In the genomic region with DNA sequence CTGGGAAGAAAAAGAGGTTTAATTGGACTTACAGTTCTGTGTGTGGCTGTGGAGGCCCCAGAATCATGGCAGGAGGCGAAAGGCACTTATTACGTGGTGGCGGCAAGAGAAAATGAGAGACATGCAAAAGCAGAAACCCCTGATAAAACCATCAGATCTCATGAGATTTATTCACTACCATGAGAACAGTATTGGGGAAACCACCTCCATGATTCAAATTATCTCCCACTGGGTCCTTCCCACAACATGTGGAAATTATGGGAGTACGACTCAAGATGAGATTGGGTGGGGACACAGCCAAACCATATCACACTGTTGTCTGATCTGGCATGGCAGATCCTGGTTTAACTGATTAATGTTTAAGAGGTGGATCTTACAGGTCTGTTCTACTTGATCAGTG, we compare ENCODE assay signal across 1 cellular context.
TF ChIP-seq lines count a peak whose summit lies in the region.

No MANE protein-coding gene starts in this region.

TF ChIP-seq in HCT116, 20 proteins besides CTCF, POLR2A, EP300 and RAD21 (continued from another document):
- TF ChIP-seq, protein P1, sequence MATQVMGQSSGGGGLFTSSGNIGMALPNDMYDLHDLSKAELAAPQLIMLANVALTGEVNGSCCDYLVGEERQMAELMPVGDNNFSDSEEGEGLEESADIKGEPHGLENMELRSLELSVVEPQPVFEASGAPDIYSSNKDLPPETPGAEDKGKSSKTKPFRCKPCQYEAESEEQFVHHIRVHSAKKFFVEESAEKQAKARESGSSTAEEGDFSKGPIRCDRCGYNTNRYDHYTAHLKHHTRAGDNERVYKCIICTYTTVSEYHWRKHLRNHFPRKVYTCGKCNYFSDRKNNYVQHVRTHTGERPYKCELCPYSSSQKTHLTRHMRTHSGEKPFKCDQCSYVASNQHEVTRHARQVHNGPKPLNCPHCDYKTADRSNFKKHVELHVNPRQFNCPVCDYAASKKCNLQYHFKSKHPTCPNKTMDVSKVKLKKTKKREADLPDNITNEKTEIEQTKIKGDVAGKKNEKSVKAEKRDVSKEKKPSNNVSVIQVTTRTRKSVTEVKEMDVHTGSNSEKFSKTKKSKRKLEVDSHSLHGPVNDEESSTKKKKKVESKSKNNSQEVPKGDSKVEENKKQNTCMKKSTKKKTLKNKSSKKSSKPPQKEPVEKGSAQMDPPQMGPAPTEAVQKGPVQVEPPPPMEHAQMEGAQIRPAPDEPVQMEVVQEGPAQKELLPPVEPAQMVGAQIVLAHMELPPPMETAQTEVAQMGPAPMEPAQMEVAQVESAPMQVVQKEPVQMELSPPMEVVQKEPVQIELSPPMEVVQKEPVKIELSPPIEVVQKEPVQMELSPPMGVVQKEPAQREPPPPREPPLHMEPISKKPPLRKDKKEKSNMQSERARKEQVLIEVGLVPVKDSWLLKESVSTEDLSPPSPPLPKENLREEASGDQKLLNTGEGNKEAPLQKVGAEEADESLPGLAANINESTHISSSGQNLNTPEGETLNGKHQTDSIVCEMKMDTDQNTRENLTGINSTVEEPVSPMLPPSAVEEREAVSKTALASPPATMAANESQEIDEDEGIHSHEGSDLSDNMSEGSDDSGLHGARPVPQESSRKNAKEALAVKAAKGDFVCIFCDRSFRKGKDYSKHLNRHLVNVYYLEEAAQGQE (IDR thresholded peaks at IDR 0.05; ENCODE audit: low read depth): no peak
- TF ChIP-seq CBX3 (IDR thresholded peaks at IDR 0.05; ENCODE audit: low read depth): no peak
- TF ChIP-seq POLR2AphosphoS5 (IDR thresholded peaks at IDR 0.05; ENCODE audit: low read depth, low read length): no peak
- TF ChIP-seq EZH2 (IDR thresholded peaks at IDR 0.05): no peak
- TF ChIP-seq EGR1 (IDR thresholded peaks at IDR 0.05; ENCODE audit: low read depth): no peak
- TF ChIP-seq, protein P2, sequence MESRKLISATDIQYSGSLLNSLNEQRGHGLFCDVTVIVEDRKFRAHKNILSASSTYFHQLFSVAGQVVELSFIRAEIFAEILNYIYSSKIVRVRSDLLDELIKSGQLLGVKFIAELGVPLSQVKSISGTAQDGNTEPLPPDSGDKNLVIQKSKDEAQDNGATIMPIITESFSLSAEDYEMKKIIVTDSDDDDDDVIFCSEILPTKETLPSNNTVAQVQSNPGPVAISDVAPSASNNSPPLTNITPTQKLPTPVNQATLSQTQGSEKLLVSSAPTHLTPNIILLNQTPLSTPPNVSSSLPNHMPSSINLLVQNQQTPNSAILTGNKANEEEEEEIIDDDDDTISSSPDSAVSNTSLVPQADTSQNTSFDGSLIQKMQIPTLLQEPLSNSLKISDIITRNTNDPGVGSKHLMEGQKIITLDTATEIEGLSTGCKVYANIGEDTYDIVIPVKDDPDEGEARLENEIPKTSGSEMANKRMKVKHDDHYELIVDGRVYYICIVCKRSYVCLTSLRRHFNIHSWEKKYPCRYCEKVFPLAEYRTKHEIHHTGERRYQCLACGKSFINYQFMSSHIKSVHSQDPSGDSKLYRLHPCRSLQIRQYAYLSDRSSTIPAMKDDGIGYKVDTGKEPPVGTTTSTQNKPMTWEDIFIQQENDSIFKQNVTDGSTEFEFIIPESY (IDR thresholded peaks at IDR 0.05; ENCODE audit: extremely low read depth, insufficient replicate concordance, low read length): no peak
- TF ChIP-seq CEBPB (IDR thresholded peaks at IDR 0.05; ENCODE audit: low read depth): no peak
- TF ChIP-seq SIN3A (IDR thresholded peaks at IDR 0.05; ENCODE audit: low read depth): no peak
- TF ChIP-seq, protein P3, sequence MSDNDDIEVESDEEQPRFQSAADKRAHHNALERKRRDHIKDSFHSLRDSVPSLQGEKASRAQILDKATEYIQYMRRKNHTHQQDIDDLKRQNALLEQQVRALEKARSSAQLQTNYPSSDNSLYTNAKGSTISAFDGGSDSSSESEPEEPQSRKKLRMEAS (IDR thresholded peaks at IDR 0.05): no peak
- no peak for TF ChIP-seq TCF7L2 (IDR thresholded peaks at IDR 0.05; ENCODE audit: borderline replicate concordance, extremely low read depth, insufficient read depth, insufficient read length)
- TF ChIP-seq ZNF274 (IDR thresholded peaks at IDR 0.05; ENCODE audit: low read depth, low read length): no peak
TF ChIP-seq in HCT116: peak in this region for 0.
